ENCODE assay signal across 19 cellular contexts in genomic region chr7:142542938-142543337, GRCh38.
DNase-seq lines count a peak whose midpoint lies in the region; ATAC-seq, FAIRE-seq and TF ChIP-seq lines count a peak whose summit lies in the region.
"Had no signal": no experiment of that assay in that cellular context is flagged by ENCODE, and none has a peak within 500 bp of the region (broad histone marks: within the 10 kb centered on the region; RNA-seq: fewer than 3 reads in every experiment).

No MANE protein-coding gene starts in this region.

- dilution Hi-C loops in IMR-90 (cut with HindIII; ENCODE audit: low sequenced_read_pairs, unreplicated experiment): no loop called here

- H3K4me3 Mint-ChIP-seq in astrocyte (ENCODE audit: unreplicated experiment): no peak overlapping the region
- H3K4me3 Mint-ChIP-seq: brain, nephron progenitor cell had no signal

- no peak overlapping the region for H3K56ac ChIP-seq in IMR-90 (ENCODE audit: extremely low read depth, insufficient read depth, low read length)

- H3K27me3 ChIP-seq in IMR-90 (ENCODE audit: control insufficient read depth, insufficient read depth, low read length) (no peaks in the 10 kb centered on the region), astrocyte (ENCODE audit: insufficient read depth, low read length) (no peaks in the 10 kb centered on the region)
- H3K27me3 ChIP-seq: BE2C, uterus had no signal

- H3K79me2 ChIP-seq in astrocyte (ENCODE audit: insufficient read depth, low read length): no peaks in the 10 kb centered on the region

- no peaks in the 10 kb centered on the region for H3K36me3 Mint-ChIP-seq in astrocyte (ENCODE audit: low read depth, unreplicated experiment)
- H3K36me3 Mint-ChIP-seq: brain had no signal

- no peak overlapping the region for H3K9ac ChIP-seq in IMR-90 (ENCODE audit: low read depth, low read length)
- no peak overlapping the region for H3K9ac ChIP-seq in astrocyte (ENCODE audit: low read length)

- H3K4me1 ChIP-seq in IMR-90 (ENCODE audit: control insufficient read depth, insufficient read depth, low read length): peaks cover 13% of the 10 kb centered on the region
- peaks cover 26% of the 10 kb centered on the region for H3K4me1 ChIP-seq in astrocyte (ENCODE audit: insufficient read depth, low read length)
- H3K4me1 ChIP-seq: BE2C, uterus had no signal

- TF ChIP-seq RAD21 in IMR-90 (IDR thresholded peaks at IDR 0.05; ENCODE audit: low read length): no peak

- H3K4me3 ChIP-seq in IMR-90 (ENCODE audit: insufficient read depth, low read depth, low read length): no peak overlapping the region
- H3K4me3 ChIP-seq in astrocyte (ENCODE audit: insufficient read depth, low read depth, low read length): no peak overlapping the region
- H3K4me3 ChIP-seq: lung, uterus had no signal

- POLR2A ChIA-PET in IMR-90 (lab: Charles Lee; ENCODE audit: unreplicated experiment): no interaction called here

- H3K23ac ChIP-seq in IMR-90 (ENCODE audit: low read depth, low read length): no peak overlapping the region

- H3K9me3 Mint-ChIP-seq in astrocyte (ENCODE audit: unreplicated experiment): no peaks in the 10 kb centered on the region
- H3K9me3 Mint-ChIP-seq: brain had no signal

- no peaks in the 10 kb centered on the region for H3K36me3 ChIP-seq in IMR-90 (ENCODE audit: control insufficient read depth, insufficient read depth, low read length)
- no peaks in the 10 kb centered on the region for H3K36me3 ChIP-seq in astrocyte (ENCODE audit: insufficient read depth, low read length)
- H3K36me3 ChIP-seq: BE2C, uterus had no signal

- WGBS in IMR-90 (ENCODE audit: extremely low coverage in 2 of 2, insufficient read length in 1 of 2), 2 experiments: no CpG with 5 or more reads among the region's 2 CpGs

- peak overlapping the region; percentile 70 for H3K14ac ChIP-seq in IMR-90 (replicated peaks; ENCODE audit: low read depth, low read length)

- peak; percentile 42 for ATAC-seq in IMR-90 (ENCODE audit: low read depth)

- peak overlapping the region in 1 of 2 experiments; percentile 29; a peak in 2 of 4 replicates for H4K8ac ChIP-seq in IMR-90 (ENCODE audit: low read depth in 2 of 2, low read length in 2 of 2)

- H2AK5ac ChIP-seq in IMR-90 (ENCODE audit: low read depth, low read length): peak overlapping the region; percentile 65

- H3K27ac ChIP-seq in IMR-90 (ENCODE audit: insufficient read depth, low read length) (no peak overlapping the region), astrocyte (ENCODE audit: low read depth, low read length) (peak overlapping the region; percentile 19)
- H3K27ac ChIP-seq: uterus had no signal

- intact Hi-C loops in IMR-90 (cut with micrococcal nuclease): no loop called here

- H2BK15ac ChIP-seq in IMR-90 (ENCODE audit: low read depth, low read length): peak overlapping the region; percentile 73; the same call in 2 of the 3 replicates

- peak overlapping the region; percentile 17 for H3K27ac Mint-ChIP-seq in astrocyte (ENCODE audit: unreplicated experiment)
- H3K27ac Mint-ChIP-seq: brain, nephron progenitor cell had no signal

- peak overlapping the region; percentile 76 for H4K91ac ChIP-seq in IMR-90 (ENCODE audit: insufficient read depth, low read depth, low read length)

- H3K4me1 Mint-ChIP-seq in astrocyte (ENCODE audit: low read depth, unreplicated experiment): peaks cover 17% of the 10 kb centered on the region
- H3K4me1 Mint-ChIP-seq: brain, nephron progenitor cell had no signal

- peak overlapping the region; percentile 82 for H2BK120ac ChIP-seq in IMR-90 (ENCODE audit: low read depth, low read length)

- H2BK5ac ChIP-seq in IMR-90 (ENCODE audit: low read depth, low read length, poor library complexity, severe bottlenecking): peak overlapping the region; percentile 59

- peak overlapping the region; percentile 15; the same call in 1 of the 2 replicates for H4K5ac ChIP-seq in IMR-90 (ENCODE audit: low read depth, low read length)

- peak overlapping the region; percentile 88 for H2BK20ac ChIP-seq in IMR-90 (ENCODE audit: low read depth, low read length)

- no TSS peak for BruUV-seq in IMR-90 (replicated peaks; lab: Mats Ljungman, UMichigan)

- H3K9me1 ChIP-seq in IMR-90 (ENCODE audit: insufficient read depth, low read length): peaks cover 4% of the 10 kb centered on the region

- H2AFZ ChIP-seq in IMR-90 (replicated peaks; ENCODE audit: low read length, poor library complexity): peak overlapping the region; percentile 18
- H2AFZ ChIP-seq in astrocyte (ENCODE audit: low read depth, low read length): no peak overlapping the region

- peak; percentile 37 for DNase-seq in AG20443 (ENCODE audit: low spot score)
- peak; percentile 81 for DNase-seq in IMR-90
- DNase-seq in astrocyte (ENCODE audit: low read depth): peak; percentile 71
- DNase-seq in kidney glomerular epithelial cell (lab: John Stamatoyannopoulos, UW): peak; percentile 15
- no peak for DNase-seq in activated CD4-positive, CD25-positive, alpha-beta regulatory T cell (lab: John Stamatoyannopoulos, UW)
- no peak for DNase-seq in activated CD4-positive, alpha-beta T cell treated with anti-CD3 and anti-CD28 coated beads for 48 hours
- no peak for DNase-seq in medulla oblongata (ENCODE audit: extremely low spot score)
- no peak for DNase-seq in amygdala (lab: John Stamatoyannopoulos, UW)
- DNase-seq: activated effector memory CD4-positive, alpha-beta T cell treated with anti-CD3 and anti-CD28 coated beads, Interleukin-2, amount 50 U/mL, for 16 hours; BE2C; effector CD8-positive, alpha-beta T cell; KG1; NCI-H2029; NCI-H526; nephron progenitor cell; uterus had no signal

- CTCF ChIA-PET in IMR-90 (lab: Yijun Ruan, JAX): interaction anchor here (0.9 kb wide), 1 partner anchor 61 kb away, joined by 4 read pairs; no protein-coding TSS in a partner anchor

- H3K18ac ChIP-seq in IMR-90 (ENCODE audit: low read depth, low read length): peak overlapping the region; percentile 20; the same call in 1 of the 2 replicates

- peak overlapping the region; percentile 6; the same call in 1 of the 2 replicates for H3K4me2 ChIP-seq in IMR-90 (ENCODE audit: low read depth, low read length)
- H3K4me2 ChIP-seq in astrocyte (ENCODE audit: low read length): peak overlapping the region; percentile 11

- H4K20me1 ChIP-seq in IMR-90 (ENCODE audit: insufficient read depth, low read length) (no peaks in the 10 kb centered on the region), astrocyte (ENCODE audit: insufficient read depth, low read length) (no peaks in the 10 kb centered on the region)

- TF ChIP-seq CTCF in IMR-90 (conservative IDR thresholded peaks at IDR 0.05; ENCODE audit: low read depth, low read length): no peak
- no peak for TF ChIP-seq CTCF in astrocyte (IDR thresholded peaks at IDR 0.05; ENCODE audit: insufficient read depth, low read depth, low read length)

- TF ChIP-seq POLR2A in IMR-90 (IDR thresholded peaks at IDR 0.05; ENCODE audit: low read depth, low read length): no peak

- no peaks in the 10 kb centered on the region for H3K9me3 ChIP-seq in IMR-90 (ENCODE audit: control insufficient read depth, insufficient read depth, low read length)
- H3K9me3 ChIP-seq in astrocyte (ENCODE audit: insufficient read depth, low read depth, low read length): no peaks in the 10 kb centered on the region
- H3K9me3 ChIP-seq: BE2C, uterus had no signal

- no peaks in the 10 kb centered on the region for H3K27me3 Mint-ChIP-seq in astrocyte (ENCODE audit: low read depth, unreplicated experiment)
- H3K27me3 Mint-ChIP-seq: brain had no signal

- peak overlapping the region; percentile 79 for H3K4ac ChIP-seq in IMR-90 (ENCODE audit: low read depth, low read length)

- H2AK9ac ChIP-seq in IMR-90 (replicated peaks; ENCODE audit: low read depth, low read length, poor library complexity): peak overlapping the region; percentile 73

- in situ Hi-C loops in IMR-90 (cut with MboI; ENCODE audit: low sequenced_read_pairs): no loop called here

- no peaks in the 10 kb centered on the region for H3K79me1 ChIP-seq in IMR-90 (ENCODE audit: low read depth in 1 of 2, low read length in 2 of 2)

- FAIRE-seq in astrocyte (lab: Jason Lieb, UNC): no peak
- FAIRE-seq: frontal cortex had no signal

TF ChIP-seq in IMR-90, 13 proteins besides CTCF, POLR2A, EP300 and RAD21:
- TF ChIP-seq BHLHE40 (IDR thresholded peaks at IDR 0.05; ENCODE audit: low read depth, low read length): peak; percentile 78
- peak; percentile 74 for TF ChIP-seq USF2 (IDR thresholded peaks at IDR 0.05; ENCODE audit: low read depth, low read length)
- TF ChIP-seq FOS (IDR thresholded peaks at IDR 0.05; ENCODE audit: low read depth, low read length): 0 out of 2 replicates have a peak, but pooled peaks have one; percentile 13
- no peak for TF ChIP-seq NFE2L2 (IDR thresholded peaks at IDR 0.05; ENCODE audit: low read depth, low read length)
- no peak for TF ChIP-seq ELK1 (IDR thresholded peaks at IDR 0.05; ENCODE audit: borderline replicate concordance, low read depth, low read length)
- peak; percentile 54; the same call in 1 of the 2 replicates for TF ChIP-seq CEBPB (IDR thresholded peaks at IDR 0.05; ENCODE audit: low read depth, low read length)
TF ChIP-seq in IMR-90: peak in this region for 4.

Comparison
In these comparisons a context has a peak if more than half of its experiments do, and no peak if none do; other contexts are left out.
1. DNase-seq: peak in AG20443 (single experiment), IMR-90 (single experiment), astrocyte (single experiment) and kidney glomerular epithelial cell (single experiment); none in activated CD4-positive, CD25-positive, alpha-beta regulatory T cell (0 of 4), activated CD4-positive, alpha-beta T cell treated with anti-CD3 and anti-CD28 coated beads for 48 hours (single experiment), medulla oblongata (single experiment) and amygdala (0 of 56).